In genomic region chr4:158885564-158885963, GRCh38 we compare ENCODE assay signal across 9 cellular contexts.
"Had no signal": no experiment of that assay in that cellular context is flagged by ENCODE, and none has a peak within 500 bp of the region (broad histone marks: within the 10 kb centered on the region; RNA-seq: fewer than 3 reads in every experiment).

No MANE protein-coding gene starts in this region.

- H3K27ac Mint-ChIP-seq: HFFc6 had no signal

- H2AFZ ChIP-seq: GM23248 had no signal

- ATAC-seq: HCT116 had no signal

- H3K4me1 ChIP-seq: HAP-1 had no signal

- H3K4me3 ChIP-seq: GM23248, HAP-1 had no signal

- DNase-seq: GM23248, GOT3, H7, HFFc6, IMR-90, KBM-7 had no signal

- H3K36me3 ChIP-seq: HAP-1 had no signal

- H3K4me3 Mint-ChIP-seq: HFFc6 had no signal

- H3K9ac ChIP-seq: GM23248 had no signal

- H3K27ac ChIP-seq: GM23248, HL-60 had no signal

- H3K9me3 ChIP-seq: HAP-1 had no signal

- H3K9me3 Mint-ChIP-seq: HFFc6 had no signal
